Comparison of ENCODE assay signal across 10 cellular contexts in genomic region chr22:27420817-27421361, GRCh38.
A peak's percentile ranks its signal among the peaks of the same experiment; 100 is the strongest.
DNase-seq lines count a peak whose midpoint lies in the region; ATAC-seq and TF ChIP-seq lines count a peak whose summit lies in the region.
"Had no signal": no experiment of that assay in that cellular context is flagged by ENCODE, and none has a peak within 500 bp of the region (broad histone marks: within the 10 kb centered on the region; RNA-seq: fewer than 3 reads in every experiment).

No MANE protein-coding gene starts in this region.

- WGBS in endodermal cell (ENCODE audit: insufficient coverage in 1 of 2, insufficient read length in 1 of 2), 2 experiments = 85 to 87% methylated on average over 21 to 27 of the region's 27 CpGs

- H3K27ac Mint-ChIP-seq in effector memory CD8-positive, alpha-beta T cell = no peak overlapping the region
- H3K27ac Mint-ChIP-seq in endodermal cell = no peak overlapping the region

- peaks cover 0 to 8% (median 2%) of the 10 kb centered on the region in 3 donors for H3K27me3 ChIP-seq in gastrocnemius medialis
- no peaks in the 10 kb centered on the region for H3K27me3 ChIP-seq in endodermal cell (ENCODE audit: control insufficient read depth, insufficient read depth, low read length, poor library complexity, severe bottlenecking)

- H3K27me3 Mint-ChIP-seq in effector memory CD8-positive, alpha-beta T cell = peaks cover 24 to 25% of the 10 kb centered on the region in 2 donors
- peaks cover 21% of the 10 kb centered on the region for H3K27me3 Mint-ChIP-seq in endodermal cell (ENCODE audit: insufficient read depth)

- no peak overlapping the region for H3K4me3 Mint-ChIP-seq in effector memory CD8-positive, alpha-beta T cell
- no peak overlapping the region for H3K4me3 Mint-ChIP-seq in endodermal cell

- H3K4me1 ChIP-seq in gastrocnemius medialis (peaks cover 5 to 14% of the 10 kb centered on the region in 2 donors), endodermal cell (ENCODE audit: control insufficient read depth, insufficient read depth, low read length) (peaks cover 4% of the 10 kb centered on the region)

- H3K9me3 ChIP-seq in gastrocnemius medialis = no peaks in the 10 kb centered on the region
- no peaks in the 10 kb centered on the region for H3K9me3 ChIP-seq in endodermal cell (ENCODE audit: control insufficient read depth, low read length)

- H3K27ac ChIP-seq in gastrocnemius medialis (peak overlapping the region in 2 of 4 donors; percentile 11 to 41), endodermal cell (ENCODE audit: low read depth, low read length) (no peak overlapping the region)
- H3K27ac ChIP-seq: SK-N-MC had no signal

- intact Hi-C loops in left ventricle myocardium superior (cut with micrococcal nuclease) = no loop called here
- intact Hi-C loops in gastrocnemius medialis (cut with DNase I; ENCODE audit: low total_unique reads) = no loop called here

- H3K36me3 ChIP-seq in gastrocnemius medialis = no peaks in the 10 kb centered on the region
- H3K36me3 ChIP-seq in endodermal cell (ENCODE audit: control insufficient read depth, insufficient read depth, low read length) = no peaks in the 10 kb centered on the region

- DNase-seq in GM04503 (ENCODE audit: low read depth) = peak; percentile 69
- peak; percentile 98 for DNase-seq in astrocyte of the hippocampus (ENCODE audit: low read depth, low spot score)
- DNase-seq in left ventricle myocardium superior = peak; percentile 85
- DNase-seq in gastrocnemius medialis = peak; percentile 43 to 66
- DNase-seq in activated CD8-positive, alpha-beta memory T cell treated with anti-CD3 and anti-CD28 coated beads for 24 hours = no peak
- DNase-seq in effector memory CD8-positive, alpha-beta T cell = no peak
- DNase-seq in endodermal cell = no peak
- DNase-seq: occipital lobe had no signal

- H3K9me3 Mint-ChIP-seq in effector memory CD8-positive, alpha-beta T cell = peaks cover 0 to 7% of the 10 kb centered on the region in 2 donors
- no peaks in the 10 kb centered on the region for H3K9me3 Mint-ChIP-seq in endodermal cell

- H3K36me3 Mint-ChIP-seq in effector memory CD8-positive, alpha-beta T cell (ENCODE audit: insufficient read depth) = peaks cover 2% of the 10 kb centered on the region
- no peaks in the 10 kb centered on the region for H3K36me3 Mint-ChIP-seq in endodermal cell (ENCODE audit: low read depth)

- in situ Hi-C loops in gastrocnemius medialis (cut with MboI; ENCODE audit: low sequenced_read_pairs in 4 of 4) = loop anchor here in 1 of 4 donors (25.0 kb wide), 1 partner anchor 316 kb away; no protein-coding TSS in a partner anchor

- no peak for TF ChIP-seq POLR2A in gastrocnemius medialis (IDR thresholded peaks at IDR 0.05)

- no peak for TF ChIP-seq CTCF in gastrocnemius medialis (IDR thresholded peaks at IDR 0.05 in 4 of 5, conservative IDR thresholded peaks at IDR 0.05 in 1 of 5)
- TF ChIP-seq CTCF in endodermal cell (conservative IDR thresholded peaks at IDR 0.05) = no peak

- ATAC-seq in left ventricle myocardium superior = peak; percentile 85
- peak; percentile 55 to 80 for ATAC-seq in gastrocnemius medialis
- no peak for ATAC-seq in effector memory CD8-positive, alpha-beta T cell (replicated peaks)
- ATAC-seq in HG02763 (IDR thresholded peaks at IDR 0.05; ENCODE audit: unreplicated experiment) = no peak

- no peaks in the 10 kb centered on the region for H3K4me1 Mint-ChIP-seq in effector memory CD8-positive, alpha-beta T cell (ENCODE audit: low read depth in 2 of 2)
- H3K4me1 Mint-ChIP-seq in endodermal cell = peaks cover 16% of the 10 kb centered on the region

- H3K9ac ChIP-seq in endodermal cell (ENCODE audit: extremely low read depth, low read length, poor library complexity, severe bottlenecking) = no peak overlapping the region

- H3K4me3 ChIP-seq in gastrocnemius medialis (no peak overlapping the region), endodermal cell (ENCODE audit: low read length) (no peak overlapping the region)
- H3K4me3 ChIP-seq: SK-N-MC had no signal

Comparison
In these comparisons a context has a peak if more than half of its experiments do, and no peak if none do; other contexts are left out.
1. DNase-seq: peak in GM04503 (single experiment), astrocyte of the hippocampus (single experiment), left ventricle myocardium superior (single experiment) and gastrocnemius medialis (2 of 2); none in activated CD8-positive, alpha-beta memory T cell treated with anti-CD3 and anti-CD28 coated beads for 24 hours (single experiment), effector memory CD8-positive, alpha-beta T cell (0 of 3) and endodermal cell (single experiment).
2. ATAC-seq: peak in left ventricle myocardium superior (single experiment) and gastrocnemius medialis (2 of 2); none in effector memory CD8-positive, alpha-beta T cell (single experiment) and HG02763 (single experiment).